In genomic region chr14:65228436-65228835, GRCh38 we compare ENCODE assay signal across 8 cellular contexts.
DNase-seq lines count a peak whose midpoint lies in the region; ATAC-seq, FAIRE-seq and TF ChIP-seq lines count a peak whose summit lies in the region.

No MANE protein-coding gene starts in this region.

- H3K27me3 Mint-ChIP-seq in effector memory CD8-positive, alpha-beta T cell = no peaks in the 10 kb centered on the region

- H3K4me1 Mint-ChIP-seq in effector memory CD8-positive, alpha-beta T cell (ENCODE audit: low read depth in 2 of 2) = peaks cover 15 to 18% of the 10 kb centered on the region in 2 donors

- no peak overlapping the region for H3K4me3 Mint-ChIP-seq in effector memory CD8-positive, alpha-beta T cell

- H3K27ac Mint-ChIP-seq in effector memory CD8-positive, alpha-beta T cell = peak overlapping the region in 1 of 2 donors; percentile 14

- peaks cover 3% of the 10 kb centered on the region for H3K36me3 Mint-ChIP-seq in effector memory CD8-positive, alpha-beta T cell (ENCODE audit: insufficient read depth)

- peak; percentile 36 for DNase-seq in GM12891 (ENCODE audit: insufficient read length, low spot score)
- no peak for DNase-seq in effector memory CD8-positive, alpha-beta T cell
- no peak for DNase-seq in Ammon's horn (ENCODE audit: low spot score)
- no peak for DNase-seq in NCI-H510A treated with DMSO at 0.1 percent for 48 hours (lab: John Stamatoyannopoulos, UW)
- no peak for DNase-seq in NCI-H446 treated with DMSO at 0.1 percent for 48 hours (lab: John Stamatoyannopoulos, UW)
- DNase-seq in NCI-H82 treated with DMSO at 0.1 percent for 48 hours (lab: John Stamatoyannopoulos, UW; ENCODE audit: unreplicated experiment) = no peak

- H3K9me3 Mint-ChIP-seq in effector memory CD8-positive, alpha-beta T cell = no peaks in the 10 kb centered on the region

- 0 out of 2 replicates have a peak, but pooled peaks have one; percentile 20 for TF ChIP-seq POLR2A in GM12891 (IDR thresholded peaks at IDR 0.05; ENCODE audit: low read depth, low read length)

- ATAC-seq in GM21390 (IDR thresholded peaks at IDR 0.05; ENCODE audit: unreplicated experiment) (peak; percentile 91), HG03460 (IDR thresholded peaks at IDR 0.05; ENCODE audit: unreplicated experiment) (peak; percentile 88)
- ATAC-seq in effector memory CD8-positive, alpha-beta T cell (replicated peaks) = peak; percentile 35

- FAIRE-seq in GM12891 (lab: Jason Lieb, UNC) = peak; percentile 89

TF ChIP-seq in GM12891, 5 proteins besides CTCF, POLR2A, EP300 and RAD21:
- TF ChIP-seq SPI1 (IDR thresholded peaks at IDR 0.05; ENCODE audit: low read depth, low read length) (peak; percentile 96), POLR2AphosphoS5 (IDR thresholded peaks at IDR 0.05; ENCODE audit: low read depth, low read length) (no peak), TAF1 (IDR thresholded peaks at IDR 0.05; ENCODE audit: low read depth, low read length) (no peak), PAX5 (IDR thresholded peaks at IDR 0.05; ENCODE audit: insufficient read depth, low read length, severe bottlenecking) (peak; percentile 52), POU2F2 (IDR thresholded peaks at IDR 0.05; ENCODE audit: low read depth, low read length) (peak; percentile 90)

Comparison
In these comparisons a context has a peak if more than half of its experiments do, and no peak if none do; other contexts are left out.
1. ATAC-seq: peak in every context shown above with its lines; median percentile 91 in GM21390; 88 in HG03460; 35 in effector memory CD8-positive, alpha-beta T cell.